ENCODE assay signal across 37 cellular contexts in genomic region chr9:99677281-99677680, GRCh38.
A peak's percentile ranks its signal among the peaks of the same experiment; 100 is the strongest.
DNase-seq lines count a peak whose midpoint lies in the region; TF ChIP-seq lines count a peak whose summit lies in the region.
"Had no signal": no experiment of that assay in that cellular context is flagged by ENCODE, and none has a peak within 500 bp of the region (broad histone marks: within the 10 kb centered on the region; RNA-seq: fewer than 3 reads in every experiment).

No MANE protein-coding gene starts in this region.

- no peaks in the 10 kb centered on the region for H3K27me3 ChIP-seq in breast epithelium
- no peaks in the 10 kb centered on the region for H3K27me3 ChIP-seq in brain microvascular endothelial cell (replicated peaks)
- H3K27me3 ChIP-seq: esophagus muscularis mucosa, right atrium auricular region, SJSA1, spleen had no signal

- TF ChIP-seq POLR2A in breast epithelium (IDR thresholded peaks at IDR 0.05), result no peak

- no peaks in the 10 kb centered on the region for H3K9me3 Mint-ChIP-seq in MCF 10A (ENCODE audit: unreplicated experiment)
- H3K9me3 Mint-ChIP-seq in progenitor cell of endocrine pancreas (ENCODE audit: low read depth), result peaks cover 14% of the 10 kb centered on the region

- no peaks in the 10 kb centered on the region for H3K4me1 ChIP-seq in breast epithelium
- H3K4me1 ChIP-seq: parathyroid adenoma, right atrium auricular region, spleen had no signal

- CTCF ChIA-PET in MCF 10A (lab: Yijun Ruan, JAX), result no interaction called here

- TF ChIP-seq CTCF in MCF 10A (IDR thresholded peaks at IDR 0.05; ENCODE audit: unreplicated experiment) (no peak), breast epithelium (IDR thresholded peaks at IDR 0.05) (no peak), brain microvascular endothelial cell (IDR thresholded peaks at IDR 0.05; ENCODE audit: low read depth, low read length, missing control alignments) (no peak), fibroblast of mammary gland (conservative IDR thresholded peaks at IDR 0.05; ENCODE audit: control insufficient read depth, insufficient read depth, low read depth, low read length) (no peak), progenitor cell of endocrine pancreas (IDR thresholded peaks at IDR 0.05; ENCODE audit: unreplicated experiment) (no peak)

- H3K36me3 ChIP-seq in breast epithelium (no peaks in the 10 kb centered on the region), brain microvascular endothelial cell (replicated peaks) (no peaks in the 10 kb centered on the region)
- H3K36me3 ChIP-seq: esophagus muscularis mucosa, right atrium auricular region, SJSA1, spleen, thoracic aorta, WERI-Rb-1 had no signal

- BruUV-seq in MCF 10A (replicated peaks; lab: Mats Ljungman, UMichigan), result no TSS peak

- H3K27me3 Mint-ChIP-seq in MCF 10A (ENCODE audit: insufficient read depth, unreplicated experiment), result no peaks in the 10 kb centered on the region
- no peaks in the 10 kb centered on the region for H3K27me3 Mint-ChIP-seq in progenitor cell of endocrine pancreas
- H3K27me3 Mint-ChIP-seq: stimulated activated naive CD8-positive, alpha-beta T cell treated with anti-CD3 and anti-CD28 coated beads, Interleukin-15, Interleukin-2, amounts not matched to agents 100 ng/mL and 50 ng/mL, for 24 hours had no signal

- H3K27ac ChIP-seq in breast epithelium (no peak overlapping the region), brain microvascular endothelial cell (no peak overlapping the region)
- H3K27ac ChIP-seq: C4-2B, esophagus muscularis mucosa, parathyroid adenoma, right atrium auricular region, SJSA1, spleen, thoracic aorta, WERI-Rb-1 had no signal

- H3K4me1 Mint-ChIP-seq in MCF 10A (ENCODE audit: insufficient read depth, unreplicated experiment) (peaks cover 8% of the 10 kb centered on the region), progenitor cell of endocrine pancreas (ENCODE audit: low read depth) (peaks cover 3% of the 10 kb centered on the region)
- H3K4me1 Mint-ChIP-seq: immature natural killer cell, neural crest cell had no signal

- H3K4me3 ChIP-seq in breast epithelium, result no peak overlapping the region
- H3K4me3 ChIP-seq in brain microvascular endothelial cell (ENCODE audit: low read depth, low read length), result no peak overlapping the region
- H3K4me3 ChIP-seq in fibroblast of mammary gland (ENCODE audit: control insufficient read depth, low read depth, low read length), result no peak overlapping the region
- H3K4me3 ChIP-seq: esophagus muscularis mucosa, right atrium auricular region, SJSA1, spleen, thoracic aorta had no signal

- no peak overlapping the region for H3K27ac Mint-ChIP-seq in MCF 10A (ENCODE audit: low read depth, unreplicated experiment)
- H3K27ac Mint-ChIP-seq in progenitor cell of endocrine pancreas, result no peak overlapping the region
- H3K27ac Mint-ChIP-seq: activated T-helper 2 cell treated with anti-CD3 and anti-CD28 coated beads, Interferon-gamma antibody, Interleukin-2, Interleukin-4, amounts not matched to agents 10 μg/mL and 5 μg/mL and 100 μg/mL, durations not matched to agents 14 hours and 24 hours and 36 hours; H9; immature natural killer cell; memory B cell; stimulated activated naive CD8-positive, alpha-beta T cell treated with anti-CD3 and anti-CD28 coated beads, Interleukin-15, Interleukin-2, amounts not matched to agents 100 ng/mL and 50 ng/mL, for 24 hours had no signal

- H3K9me3 ChIP-seq in breast epithelium, result peaks cover 0 to 5% of the 10 kb centered on the region in 2 donors
- H3K9me3 ChIP-seq: SJSA1, thoracic aorta had no signal

- H3K4me3 Mint-ChIP-seq in MCF 10A (ENCODE audit: unreplicated experiment), result no peak overlapping the region
- H3K4me3 Mint-ChIP-seq in progenitor cell of endocrine pancreas (ENCODE audit: low read depth), result no peak overlapping the region
- H3K4me3 Mint-ChIP-seq: H9; immature natural killer cell; memory B cell; neural crest cell; stimulated activated naive CD8-positive, alpha-beta T cell treated with anti-CD3 and anti-CD28 coated beads, Interleukin-15, Interleukin-2, amounts not matched to agents 100 ng/mL and 50 ng/mL, for 24 hours had no signal

- intact Hi-C loops in MCF 10A (cut with micrococcal nuclease) (no loop called here), breast epithelium (cut with DNase I; ENCODE audit: low total_unique reads) (no loop called here)

- H3K36me3 Mint-ChIP-seq in MCF 10A (ENCODE audit: insufficient read depth, unreplicated experiment) (no peaks in the 10 kb centered on the region), progenitor cell of endocrine pancreas (ENCODE audit: insufficient read depth) (peaks cover 3% of the 10 kb centered on the region)

- in situ Hi-C loops in brain microvascular endothelial cell (cut with HindIII; ENCODE audit: low pct_ligation_motif_present, low sequenced_read_pairs), result no loop called here

- DNase-seq in MCF 10A (ENCODE audit: unreplicated experiment) (peak; percentile 4), breast epithelium (ENCODE audit: low spot score in 2 of 2) (no peak), brain microvascular endothelial cell (peak; percentile 34), fibroblast of mammary gland (ENCODE audit: low read depth) (peak; percentile 30), progenitor cell of endocrine pancreas (ENCODE audit: low spot score, unreplicated experiment) (no peak), iPS-NIHi11 (ENCODE audit: low spot score) (no peak), NCI-H2227 (lab: John Stamatoyannopoulos, UW; ENCODE audit: unreplicated experiment) (no peak)
- no peak for DNase-seq in effector CD8-positive, alpha-beta T cell (lab: John Stamatoyannopoulos, UW)
- DNase-seq: 8988T; activated CD4-positive, alpha-beta T cell treated with anti-CD3 and anti-CD28 coated beads for 4 hours; activated CD8-positive, alpha-beta memory T cell treated with anti-CD3 and anti-CD28 coated beads for 24 hours; activated naive CD4-positive, alpha-beta T cell treated with anti-CD3 and anti-CD28 coated beads, Interleukin-2, amount 50 U/mL, for 16 hours; activated T-cell treated with anti-CD3 and anti-CD28 coated beads for 4 hours; amygdala; Calu3; cortex of kidney; H9; hippocampal formation; immature natural killer cell; Kasumi-1; NCI-H1694; NCI-H510A; RPMI8226; spleen; stimulated activated CD4-positive, alpha-beta T cell treated with anti-CD3 and anti-CD28 coated beads, Interleukin-2, amount 100 ng/mL, for 24 hours; T1000; WERI-Rb-1 had no signal

- POLR2A ChIA-PET in MCF 10A (lab: Yijun Ruan, JAX), result interaction anchor here (0.7 kb wide), 1 partner anchor 27 kb away, joined by 3 read pairs; no protein-coding TSS in a partner anchor

Comparison
In these comparisons a context has a peak if more than half of its experiments do, and no peak if none do; other contexts are left out.
1. DNase-seq: peak in MCF 10A (single experiment), brain microvascular endothelial cell (single experiment) and fibroblast of mammary gland (single experiment); none in breast epithelium (0 of 2), effector CD8-positive, alpha-beta T cell (single experiment), progenitor cell of endocrine pancreas (single experiment), iPS-NIHi11 (single experiment) and NCI-H2227 (single experiment).